Comparison of ENCODE assay signal across 23 cellular contexts in genomic region chrX:154902408-154902807, GRCh38. TPM values are rescaled to one million over a fixed set of nuclear protein-coding genes. Genes with fewer than 3 reads are reported as not detected.
DNase-seq lines count a peak whose midpoint lies in the region; ATAC-seq, FAIRE-seq and TF ChIP-seq lines count a peak whose summit lies in the region.
"Had no signal": no experiment of that assay in that cellular context is flagged by ENCODE, and none has a peak within 500 bp of the region (broad histone marks: within the 10 kb centered on the region; RNA-seq: fewer than 3 reads in every experiment).

No MANE protein-coding gene starts in this region.

- H3K79me1 ChIP-seq in H9 (ENCODE audit: insufficient read depth, low read depth, low read length, poor library complexity, severe bottlenecking), result no peaks in the 10 kb centered on the region

- H4K20me1 ChIP-seq in GM12878 (ENCODE audit: control insufficient read depth, insufficient read depth) (no peaks in the 10 kb centered on the region), H9 (ENCODE audit: control insufficient read depth, insufficient read depth, insufficient read length) (no peaks in the 10 kb centered on the region)
- H4K20me1 ChIP-seq: BLaER1 had no signal

- H4K5ac ChIP-seq in H9 (ENCODE audit: insufficient read length, low read depth, low read length), result no peak overlapping the region

- peaks cover 56 to 67% of the 10 kb centered on the region in 2 experiments for H3K9me3 Mint-ChIP-seq in H9
- H3K9me3 Mint-ChIP-seq: CD4-positive, alpha-beta memory T cell; CD4-positive, CD25-positive, alpha-beta regulatory T cell; CD8-positive, alpha-beta memory T cell had no signal

- H2AK5ac ChIP-seq in H9 (ENCODE audit: insufficient read length, low read length), result no peak overlapping the region

- H3K27ac ChIP-seq in GM12878 (ENCODE audit: control insufficient read depth, insufficient read depth), result no peak overlapping the region
- H3K27ac ChIP-seq in left lung, result no peak overlapping the region
- H3K27ac ChIP-seq in H9 (ENCODE audit: insufficient read length, low read depth, low read length), result no peak overlapping the region
- H3K27ac ChIP-seq: BLaER1 had no signal

- no peak overlapping the region for H3K23ac ChIP-seq in H9 (ENCODE audit: insufficient read length, low read depth, low read length)

- no peak for TF ChIP-seq EP300 in GM12878 (IDR thresholded peaks at IDR 0.05; ENCODE audit: borderline replicate concordance in 1 of 2, control insufficient read depth in 1 of 2, low read depth in 2 of 2, low read length in 2 of 2)

- no peak overlapping the region for H3K9ac ChIP-seq in GM12878 (ENCODE audit: control insufficient read depth, insufficient read depth, low read length)
- no peak overlapping the region for H3K9ac ChIP-seq in H9 (ENCODE audit: extremely low read depth, insufficient read length, low read length)
- H3K9ac ChIP-seq: BLaER1 had no signal

- no peak for TF ChIP-seq POLR2A in GM12878 (IDR thresholded peaks at IDR 0.05; ENCODE audit: low read depth, low read length)

- H3K4me2 ChIP-seq in GM12878 (ENCODE audit: control insufficient read depth, insufficient read depth) (no peak overlapping the region), H9 (ENCODE audit: insufficient read depth, insufficient read length, low read length) (no peak overlapping the region)
- H3K4me2 ChIP-seq: BLaER1 had no signal

- no peak overlapping the region for H2BK20ac ChIP-seq in H9 (ENCODE audit: low read depth, low read length, poor library complexity, severe bottlenecking)

- no peak for TF ChIP-seq RAD21 in GM12878 (IDR thresholded peaks at IDR 0.05; ENCODE audit: insufficient read depth, low read depth, low read length)

- in situ Hi-C loops in GM12878 (cut with MboI), result no loop called here

- H2BK120ac ChIP-seq in H9 (ENCODE audit: low read depth, low read length, poor library complexity, severe bottlenecking), result no peak overlapping the region

- H3K36me3 ChIP-seq in GM12878 (ENCODE audit: control insufficient read depth in 2 of 2, insufficient read depth in 2 of 2, low read length in 1 of 2) (no peaks in the 10 kb centered on the region), MG63 (no peaks in the 10 kb centered on the region), left lung (no peaks in the 10 kb centered on the region)
- H3K36me3 ChIP-seq: BE2C, BLaER1 had no signal

- intact Hi-C loops in GM12878 (cut with micrococcal nuclease; ENCODE audit: unreplicated experiment) (no loop called here), left lung (cut with DNase I) (no loop called here)

- no peak overlapping the region for H3K4ac ChIP-seq in H9 (ENCODE audit: low read depth, low read length)

- no peaks in the 10 kb centered on the region for H3K4me1 ChIP-seq in GM12878 (ENCODE audit: control insufficient read depth, insufficient read depth, low read length)
- no peaks in the 10 kb centered on the region for H3K4me1 ChIP-seq in left lung
- no peaks in the 10 kb centered on the region; the same call in 1 of the 2 replicates for H3K4me1 ChIP-seq in H9 (ENCODE audit: insufficient read depth, low read length)
- H3K4me1 ChIP-seq: BE2C, BLaER1 had no signal

- H3T11ph ChIP-seq in H9 (ENCODE audit: low read length), result no peak overlapping the region

- RAD21 ChIA-PET in GM12878 (lab: Charles Lee; ENCODE audit: unreplicated experiment), result interaction anchor here (2.0 kb wide), 1 partner anchor 15 kb away, joined by 7 read pairs; no protein-coding TSS in a partner anchor

- H3K9me3 ChIP-seq in GM12878 (replicated peaks; ENCODE audit: control insufficient read depth, insufficient read depth, low read length) (no peaks in the 10 kb centered on the region), MG63 (no peaks in the 10 kb centered on the region), left lung (no peaks in the 10 kb centered on the region), H9 (ENCODE audit: control insufficient read depth, low read depth, low read length) (peaks cover 32% of the 10 kb centered on the region)
- H3K9me3 ChIP-seq: BE2C, BLaER1 had no signal

- H3K56ac ChIP-seq in H9 (ENCODE audit: insufficient read length, low read depth, low read length), result no peak overlapping the region

- no peak overlapping the region for H2AFZ ChIP-seq in GM12878 (ENCODE audit: control insufficient read depth, low read depth, low read length)
- H2AFZ ChIP-seq in H9 (ENCODE audit: low read length), result no peak overlapping the region

- TF ChIP-seq CTCF in GM12865 (IDR thresholded peaks at IDR 0.05; ENCODE audit: insufficient read depth, low read depth, low read length, missing control alignments) (no peak), GM12878 (IDR thresholded peaks at IDR 0.05 in 2 of 3, conservative IDR thresholded peaks at IDR 0.05 in 1 of 3; ENCODE audit: control insufficient read depth in 2 of 3, extremely low read depth in 1 of 3, insufficient read depth in 1 of 3, low read depth in 3 of 3, low read length in 3 of 3) (no peak), left lung (IDR thresholded peaks at IDR 0.05) (no peak), H9 (conservative IDR thresholded peaks at IDR 0.05) (no peak)

- DNase-seq in GM12865 (ENCODE audit: low read depth) (peak; percentile 44), GM12878 (ENCODE audit: low read depth, low spot score) (no peak), MG63 (no peak), left lung (no peak), H9 (no peak)
- DNase-seq: 8988T; ACHN; BE2C; C1 segment of cervical spinal cord; CD4-positive, alpha-beta memory T cell; CD4-positive, CD25-positive, alpha-beta regulatory T cell; CD8-positive, alpha-beta memory T cell; COR-L47; DMS 273 treated with DMSO at 0.1 percent for 48 hours; DMS79 treated with DMSO at 0.1 percent for 48 hours; GF-D8 had no signal

- peak; percentile 68 for ATAC-seq in GM18868 (IDR thresholded peaks at IDR 0.05; ENCODE audit: unreplicated experiment)
- ATAC-seq in HG02870 (IDR thresholded peaks at IDR 0.05; ENCODE audit: unreplicated experiment), result peak; percentile 45
- peak; percentile 85 for ATAC-seq in GM12878
- ATAC-seq in left lung, result no peak
- no peak for ATAC-seq in GM21619 (IDR thresholded peaks at IDR 0.05; ENCODE audit: unreplicated experiment)

- H3K14ac ChIP-seq in H9 (ENCODE audit: insufficient read depth, low read length), result no peak overlapping the region

- H3K4me3 ChIP-seq in GM12865 (ENCODE audit: low read depth, low read length) (no peak overlapping the region), GM12878 (no peak overlapping the region), MG63 (no peak overlapping the region), left lung (no peak overlapping the region)
- H3K4me3 ChIP-seq: BLaER1 had no signal

- CTCF ChIA-PET in GM12878 (lab: Yijun Ruan, JAX), result interaction anchor here (1.3 kb wide), 1 partner anchor 15 kb away, joined by 10 read pairs; no protein-coding TSS in a partner anchor

- H3K27ac Mint-ChIP-seq in H9, result no peak overlapping the region
- H3K27ac Mint-ChIP-seq: CD14-positive monocyte; CD4-positive, alpha-beta memory T cell; CD4-positive, CD25-positive, alpha-beta regulatory T cell had no signal

- H4K8ac ChIP-seq in H9 (replicated peaks; ENCODE audit: insufficient read length, low read depth, low read length), result no peak overlapping the region

- H2BK12ac ChIP-seq in H9 (ENCODE audit: insufficient read length, low read depth, low read length), result no peak overlapping the region

- SMC1A ChIA-PET in GM12878 (lab: Charles Lee; ENCODE audit: uncharacterized antibody, unreplicated experiment), result interaction anchor here (1.4 kb wide), 1 partner anchor 9 kb away, joined by 4 read pairs; no protein-coding TSS in a partner anchor

- no peak overlapping the region for H2BK15ac ChIP-seq in H9 (ENCODE audit: low read depth, low read length)

- H3K27me3 ChIP-seq in GM12878 (replicated peaks in 1 of 2; ENCODE audit: control insufficient read depth in 2 of 2, insufficient read depth in 2 of 2, low read length in 1 of 2), result no peaks in the 10 kb centered on the region
- no peaks in the 10 kb centered on the region for H3K27me3 ChIP-seq in MG63
- H3K27me3 ChIP-seq in left lung, result no peaks in the 10 kb centered on the region
- no peaks in the 10 kb centered on the region; the same call in 1 of the 2 replicates for H3K27me3 ChIP-seq in H9 (ENCODE audit: insufficient read depth, low read length)
- H3K27me3 ChIP-seq: BE2C had no signal

- POLR2A ChIA-PET in GM12878 (lab: Charles Lee), result interaction anchor here (1.7 kb wide), 1 partner anchor 74 kb away, joined by 4 read pairs; no protein-coding TSS in a partner anchor

- H3K36me3 Mint-ChIP-seq in H9 (ENCODE audit: insufficient read depth in 1 of 3, low read depth in 3 of 3), result no peaks in the 10 kb centered on the region; a peak in 2 of 7 replicates
- H3K36me3 Mint-ChIP-seq: CD14-positive monocyte; CD4-positive, alpha-beta memory T cell; CD4-positive, CD25-positive, alpha-beta regulatory T cell; CD8-positive, alpha-beta memory T cell had no signal

- WGBS in GM12878 (ENCODE audit: insufficient coverage, insufficient replicate concordance, low lambda C conversion rate, missing lambda C conversion rate), result 0% methylated on average over 1 of the region's 1 CpG
- WGBS in H9 (ENCODE audit: extremely low coverage, insufficient read length, low lambda C conversion rate), result no CpG with 5 or more reads among the region's 1 CpG

- H3K23me2 ChIP-seq in H9 (ENCODE audit: insufficient read length, low read depth, low read length, poor library complexity, severe bottlenecking), result no peaks in the 10 kb centered on the region

- H3K4me3 Mint-ChIP-seq in H9, result no peak overlapping the region
- H3K4me3 Mint-ChIP-seq: CD14-positive monocyte; CD4-positive, alpha-beta memory T cell; CD4-positive, CD25-positive, alpha-beta regulatory T cell; CD8-positive, alpha-beta memory T cell had no signal

- no peak overlapping the region for H3K18ac ChIP-seq in H9 (ENCODE audit: insufficient read length, low read depth, low read length)

- H3K79me2 ChIP-seq in GM12878 (ENCODE audit: control insufficient read depth, insufficient read depth, low read length), result no peaks in the 10 kb centered on the region
- H3K79me2 ChIP-seq in H9 (ENCODE audit: insufficient read depth, low read length), result no peaks in the 10 kb centered on the region

- no peaks in the 10 kb centered on the region for H3K4me1 Mint-ChIP-seq in H9
- H3K4me1 Mint-ChIP-seq: CD14-positive monocyte; CD4-positive, alpha-beta memory T cell; CD8-positive, alpha-beta memory T cell had no signal

- H3K27me3 Mint-ChIP-seq in H9 (ENCODE audit: low read depth), result no peaks in the 10 kb centered on the region; the same call in 1 of the 2 replicates

- BruUV-seq in GM12878 (replicated peaks; lab: Mats Ljungman, UMichigan), result no TSS peak

- FAIRE-seq in GM12878 (lab: Jason Lieb, UNC), result no peak
- FAIRE-seq: A204.1, G401.6 had no signal

- H4K91ac ChIP-seq in H9 (ENCODE audit: insufficient read length, low read depth, low read length), result no peak overlapping the region

- H2BK5ac ChIP-seq in H9 (ENCODE audit: insufficient read length, low read length), result no peak overlapping the region

RNA-seq across cellular contexts. Expression of gene F8A1, which starts 16.3 kb away (rescaled TPM):
- 5.0 and 6.2 TPM in 2 replicates for total RNA-seq in GM12878 (2013; cell fraction: nucleolus; rRNA removed)
- total RNA-seq in GM12878 (2014; rRNA removed) (9.0 and 11.1 TPM in 2 replicates), GM12878 (2014; rRNA removed; fragmentation: Illumina TruSeq; extraction: Trizol) (11.8 and 13.5 TPM in 2 replicates), GM12878 (2021) (76.4 and 77.8 TPM in 2 replicates), left lung (10 to 100 TPM; 25.7 to 33.1 TPM), H9 (2021) (18.8 and 20.6 TPM in 2 replicates)
- 33.6 TPM for polyA plus RNA-seq in GM12878 (2011; ENCODE audit: low read depth)
- polyA plus RNA-seq in GM12878 (2011; rRNA removed) (4.1 and 7.4 TPM in 2 replicates), GM12878 (2014; fragmentation: Illumina TruSeq; extraction: Trizol) (64.4 and 64.8 TPM in 2 replicates), GM12878 (2014; fragmentation: Nextera tagmentation; extraction: Ambion mirVana) (10 to 100 TPM in 1 of 2 experiments, 1 to 10 TPM in 1; 9.5 to 18.6 TPM), GM12878 (2014; rRNA removed) (26.1 and 30.4 TPM in 2 replicates), GM12878 (2016; fragmentation: Nextera tagmentation; extraction: Ambion mirVana) (10 to 100 TPM in 1 of 2 experiments, 1 to 10 TPM in 1; 7.0 to 26.4 TPM)
- 6.9 and 12.3 TPM in 2 replicates for polyA plus RNA-seq in GM12878 (2011; cell fraction: cytosol; rRNA removed)
- polyA plus RNA-seq in GM12878 (2011; cell fraction: nucleus; rRNA removed), result 9.9 and 12.3 TPM in 2 replicates
- 42.1 and 45.0 TPM in 2 replicates for polyA plus RNA-seq in GM12878 (2012)
- 3.7 and 7.2 TPM in 2 replicates for polyA minus RNA-seq in GM12878 (2011; rRNA and poly(A)+ RNA removed)
- 3.9 and 5.9 TPM in 2 replicates for polyA minus RNA-seq in GM12878 (2011; cell fraction: cytosol; rRNA and poly(A)+ RNA removed)
- 4.7 and 5.9 TPM in 2 replicates for polyA minus RNA-seq in GM12878 (2011; cell fraction: nucleus; rRNA and poly(A)+ RNA removed)
- total RNA-seq in MG63 (2014; rRNA removed; shearing (Covaris generic); ENCODE audit: low replicate concordance), result 4.3 TPM in 1 of 2 replicates, not detected in the other

Comparison
In these comparisons a context has a peak if more than half of its experiments do, and no peak if none do; other contexts are left out.
1. ATAC-seq: peak in GM18868 (single experiment), HG02870 (single experiment) and GM12878 (single experiment); none in left lung (single experiment) and GM21619 (single experiment).